ENCODE assay signal across 20 cellular contexts in the genomic region with DNA sequence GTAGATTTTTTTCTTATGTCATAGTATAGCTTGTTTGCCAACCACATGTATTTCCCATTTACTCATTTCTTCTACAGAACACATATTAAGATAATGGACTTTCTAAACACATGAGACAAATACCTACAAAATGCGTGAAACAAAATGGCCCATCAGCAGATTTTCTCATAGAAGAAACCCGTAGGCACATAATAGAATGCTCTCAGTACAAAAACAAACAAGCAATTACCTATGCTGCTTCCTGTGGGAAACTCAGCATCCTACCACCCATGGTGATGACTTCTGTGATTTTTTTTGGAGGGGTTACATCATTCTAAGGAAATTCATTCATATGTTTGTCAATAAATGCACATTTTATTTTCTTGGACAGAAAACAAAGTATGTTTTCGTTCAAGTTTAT.
"Had no signal": no experiment of that assay in that cellular context is flagged by ENCODE, and none has a peak within 500 bp of the region (broad histone marks: within the 10 kb centered on the region; RNA-seq: fewer than 3 reads in every experiment).

No MANE protein-coding gene starts in this region.

- ATAC-seq: effector memory CD8-positive, alpha-beta T cell; left cardiac atrium; sciatic nerve; stimulated activated effector memory CD8-positive, alpha-beta T cell treated with anti-CD3 and anti-CD28 coated beads, Interleukin-12 subunit alpha, Interleukin-12 subunit beta, amount 100 ng/mL, for 72 hours; T-helper 17 cell had no signal

- H3K4me3 ChIP-seq: dorsolateral prefrontal cortex, heart left ventricle, stomach, transverse colon had no signal

- H3K9me3 ChIP-seq: heart left ventricle, stomach, transverse colon had no signal

- H3K27me3 ChIP-seq: dorsolateral prefrontal cortex, heart left ventricle, stomach, transverse colon had no signal

- H3K36me3 ChIP-seq: heart left ventricle, stomach, transverse colon had no signal

- DNase-seq: activated CD4-positive, alpha-beta memory T cell treated with anti-CD3 and anti-CD28 coated beads for 36 hours; activated CD4-positive, alpha-beta T cell treated with anti-CD3 and anti-CD28 coated beads for 48 hours; activated effector memory CD4-positive, alpha-beta T cell treated with anti-CD3 and anti-CD28 coated beads, Interleukin-2, amount 50 U/mL, for 16 hours; activated naive CD4-positive, alpha-beta T cell treated with anti-CD3 and anti-CD28 coated beads, Interleukin-2, amount 10 ng/mL, durations not matched to agents 7 days and 5 days; activated T-cell treated with anti-CD3 and anti-CD28 coated beads for 4 hours; amygdala; dorsolateral prefrontal cortex; effector memory CD8-positive, alpha-beta T cell; heart left ventricle; left cardiac atrium; naive B cell; occipital lobe; small intestine; stimulated activated CD4-positive, alpha-beta T cell treated with anti-CD3 and anti-CD28 coated beads, Interleukin-2, amount 100 ng/mL, for 24 hours; stomach; T-helper 17 cell; transverse colon had no signal

- H3K27ac ChIP-seq: dorsolateral prefrontal cortex, epithelial cell of prostate, stomach, transverse colon had no signal
